1 cellular context compared by ENCODE assay signal in the genomic region with DNA sequence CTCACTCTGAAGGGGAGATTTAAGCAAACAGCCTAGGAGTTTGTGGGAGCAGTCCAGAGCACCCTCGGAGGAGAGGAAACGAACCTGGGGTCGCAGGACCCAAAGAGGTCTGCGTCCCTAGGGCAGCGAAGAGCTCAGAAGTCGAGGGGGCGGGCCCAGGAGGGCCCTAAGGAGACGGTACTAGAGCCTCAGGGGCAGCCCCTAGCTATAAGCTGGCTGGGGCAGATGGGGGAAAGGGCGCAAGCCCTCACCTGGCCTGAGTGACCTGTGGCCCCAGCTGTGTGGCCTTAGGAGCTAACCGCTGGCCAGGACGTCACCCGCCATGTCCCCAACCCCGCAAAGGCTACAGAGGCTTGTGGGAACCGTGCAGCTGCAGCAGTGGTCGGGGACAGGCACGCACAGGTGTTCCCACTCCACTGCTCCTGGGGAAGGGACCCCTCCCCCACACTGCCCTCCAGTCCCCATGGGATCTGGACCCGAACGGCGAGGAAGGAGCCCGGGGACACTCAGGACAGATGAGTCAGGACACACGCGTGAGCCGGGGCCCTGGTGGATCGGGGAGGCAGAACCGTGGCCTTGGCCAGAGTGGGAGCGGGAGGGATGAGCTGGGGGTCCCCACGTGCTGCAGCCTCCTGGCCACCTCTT.
TF ChIP-seq lines count a peak whose summit lies in the region.

No MANE protein-coding gene starts in this region.

TF ChIP-seq in WTC11, 78 proteins besides CTCF, POLR2A, EP300 and RAD21 (continued from another document):
- TF ChIP-seq, protein P1, sequence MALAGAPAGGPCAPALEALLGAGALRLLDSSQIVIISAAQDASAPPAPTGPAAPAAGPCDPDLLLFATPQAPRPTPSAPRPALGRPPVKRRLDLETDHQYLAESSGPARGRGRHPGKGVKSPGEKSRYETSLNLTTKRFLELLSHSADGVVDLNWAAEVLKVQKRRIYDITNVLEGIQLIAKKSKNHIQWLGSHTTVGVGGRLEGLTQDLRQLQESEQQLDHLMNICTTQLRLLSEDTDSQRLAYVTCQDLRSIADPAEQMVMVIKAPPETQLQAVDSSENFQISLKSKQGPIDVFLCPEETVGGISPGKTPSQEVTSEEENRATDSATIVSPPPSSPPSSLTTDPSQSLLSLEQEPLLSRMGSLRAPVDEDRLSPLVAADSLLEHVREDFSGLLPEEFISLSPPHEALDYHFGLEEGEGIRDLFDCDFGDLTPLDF (CRISPR knock-in tag; IDR thresholded peaks at IDR 0.05) = no peak
- TF ChIP-seq KAT7 (CRISPR knock-in tag; IDR thresholded peaks at IDR 0.05; ENCODE audit: borderline replicate concordance) = no peak
